In genomic region chr19:47243776-47244547, GRCh38 we compare ENCODE assay signal across 8 cellular contexts. TPM values are rescaled to one million over a fixed set of nuclear protein-coding genes. Genes with fewer than 3 reads are reported as not detected.
DNase-seq lines count a peak whose midpoint lies in the region; ATAC-seq lines count a peak whose summit lies in the region.

No MANE protein-coding gene starts in this region.

- no peaks in the 10 kb centered on the region for H3K36me3 ChIP-seq in ACC112 (ENCODE audit: insufficient read depth, low read length)

- H3K27ac ChIP-seq in ACC112 (ENCODE audit: low read depth, low read length) (peak overlapping the region; percentile 49), layer of hippocampus (ENCODE audit: low read depth, low read length) (peak overlapping the region; percentile 48)

- peaks cover 8% of the 10 kb centered on the region for H3K4me1 ChIP-seq in ACC112 (ENCODE audit: control insufficient read depth, insufficient read depth, low read length, unreplicated experiment)

- H2AFZ ChIP-seq in ACC112 (ENCODE audit: low read length, unreplicated experiment): no peak overlapping the region

- H3K27me3 ChIP-seq in ACC112 (ENCODE audit: insufficient read depth, low read length) (peaks cover 5% of the 10 kb centered on the region; the same call in 1 of the 2 replicates), layer of hippocampus (ENCODE audit: control insufficient read depth, insufficient read depth, low read length) (no peaks in the 10 kb centered on the region)

- H3K79me2 ChIP-seq in ACC112 (ENCODE audit: control insufficient read depth, insufficient read depth, low read length, unreplicated experiment): no peaks in the 10 kb centered on the region

- DNase-seq in NCI-H446 (lab: John Stamatoyannopoulos, UW) (peak; percentile 76 to 93), cerebellum (ENCODE audit: low spot score) (peak; percentile 89)
- peak; percentile 92 for DNase-seq in activated CD4-positive, CD25-positive, alpha-beta regulatory T cell treated with anti-CD3 and anti-CD28 coated beads, Interleukin-2, amount 50 U/mL, for 72 hours
- DNase-seq in stimulated activated CD4-positive, alpha-beta T cell treated with anti-CD3 and anti-CD28 coated beads, Interleukin-1b, Interleukin-23, amount 100 ng/mL, for 24 hours (ENCODE audit: low read depth in 4 of 4, low spot score in 1 of 4): peak; percentile 62 to 89 (median 82)

- peak overlapping the region; percentile 65 for H3K4me3 ChIP-seq in ACC112 (ENCODE audit: low read depth, low read length)

- peak; percentile 47 for ATAC-seq in GM18519 (IDR thresholded peaks at IDR 0.05; ENCODE audit: low FRiP score, unreplicated experiment)
- ATAC-seq in HG03135 (IDR thresholded peaks at IDR 0.05; ENCODE audit: unreplicated experiment): peak; percentile 69

RNA-seq across cellular contexts. Expression of gene CCDC9, which starts 12.4 kb away (rescaled TPM):
- 6.4 TPM for total RNA-seq in cerebellum

RNA-seq across cellular contexts. Expression of gene BBC3, which starts 13.0 kb away (rescaled TPM):
- total RNA-seq in cerebellum: 2.2 TPM

RNA-seq across cellular contexts. Expression of gene INAFM1, which starts 30.7 kb away (rescaled TPM):
- total RNA-seq in cerebellum: 3.0 TPM

Comparison
In these comparisons a context has a peak if more than half of its experiments do, and no peak if none do; other contexts are left out.
1. Peak in every context shown above with its lines: DNase-seq, ATAC-seq, H3K4me3 ChIP-seq and H3K27ac ChIP-seq.